Comparison of ENCODE assay signal across 8 cellular contexts in the genomic region with DNA sequence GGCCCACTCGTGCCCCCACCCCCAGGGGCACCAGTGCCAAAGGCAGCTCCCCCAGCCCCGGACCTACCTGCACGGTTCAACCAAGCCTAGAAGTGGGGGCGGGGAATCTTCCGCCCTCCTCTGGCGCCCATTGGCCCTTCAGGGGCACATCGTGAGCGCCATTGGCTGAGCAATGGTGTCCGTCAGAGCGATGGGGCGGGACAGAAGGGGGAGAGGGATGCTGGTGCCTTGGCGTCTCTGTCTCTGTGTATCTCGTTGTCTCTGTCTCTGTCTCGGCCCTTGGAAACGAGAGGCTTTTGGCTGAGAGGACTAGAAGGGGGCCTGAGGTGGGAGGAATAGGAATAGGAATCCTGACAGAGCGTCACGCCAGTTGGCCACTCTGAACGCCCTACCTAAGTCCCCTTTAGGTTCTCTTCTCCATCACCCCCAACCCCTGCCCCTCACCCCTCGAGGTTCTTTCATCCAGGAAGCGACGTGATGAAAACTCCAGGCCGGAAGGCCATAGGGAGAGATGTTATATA. TPM values are rescaled to one million over a fixed set of nuclear protein-coding genes. Genes with fewer than 3 reads are reported as not detected.
DNase-seq lines count a peak whose midpoint lies in the region; TF ChIP-seq lines count a peak whose summit lies in the region.
"Not testable (repeated sequence)": the region's sequence is repeated elsewhere in the genome, so short reads cannot be mapped to it uniquely, and the experiment has no call there.

No MANE protein-coding gene starts in this region.

- DNase-seq in GM03348 (ENCODE audit: low spot score) = peak; percentile 95
- peak; percentile 86 for DNase-seq in HEK293T (ENCODE audit: extremely low spot score)
- peak; percentile 92 for DNase-seq in MV-4-11 (lab: John Stamatoyannopoulos, UW)
- DNase-seq in SJSA1 (ENCODE audit: low read depth in 1 of 2, low spot score in 2 of 2) = peak; percentile 90 to 93
- peak; percentile 100 for DNase-seq in activated naive CD4-positive, alpha-beta T cell treated with anti-CD3 and anti-CD28 coated beads for 36 hours
- peak; percentile 97 for DNase-seq in globus pallidus (ENCODE audit: low spot score)
- peak; percentile 71 for DNase-seq in non-pigmented ciliary epithelial cell (ENCODE audit: low read depth)
- DNase-seq in substantia nigra (lab: John Stamatoyannopoulos, UW) = peak; percentile 31 to 99 (median 93)

- H3K9me3 Mint-ChIP-seq in activated naive CD4-positive, alpha-beta T cell treated with anti-CD3 and anti-CD28 coated beads for 36 hours = not testable (repeated sequence)

- not testable (repeated sequence) for H3K9me3 ChIP-seq in SJSA1 (replicated peaks)

- not testable (repeated sequence) for H3K36me3 ChIP-seq in SJSA1

- CTCF ChIA-PET in HEK293T (lab: Yijun Ruan, JAX); activated naive CD4-positive, alpha-beta T cell treated with anti-CD3 and anti-CD28 coated beads for 36 hours (lab: Charles Lee): not testable (repeated sequence)

- H3K36me3 Mint-ChIP-seq in activated naive CD4-positive, alpha-beta T cell treated with anti-CD3 and anti-CD28 coated beads for 36 hours (ENCODE audit: low read depth) = not testable (repeated sequence)

- intact Hi-C loops in activated naive CD4-positive, alpha-beta T cell treated with anti-CD3 and anti-CD28 coated beads for 36 hours (cut with micrococcal nuclease) = not testable (repeated sequence)

- not testable (repeated sequence) for H3K27me3 Mint-ChIP-seq in activated naive CD4-positive, alpha-beta T cell treated with anti-CD3 and anti-CD28 coated beads for 36 hours (ENCODE audit: low read depth)

- not testable (repeated sequence) for H3K27ac ChIP-seq in SJSA1
- peak overlapping the region; percentile 49 for H3K27ac ChIP-seq in substantia nigra (ENCODE audit: low read depth, low read length, poor library complexity, severe bottlenecking)

- peak overlapping the region; percentile 47 for H3K4me3 ChIP-seq in SJSA1

- H3K27me3 ChIP-seq in SJSA1 (replicated peaks) = not testable (repeated sequence)

- peak overlapping the region; percentile 89 for H3K27ac Mint-ChIP-seq in activated naive CD4-positive, alpha-beta T cell treated with anti-CD3 and anti-CD28 coated beads for 36 hours

- POLR2A ChIA-PET in HEK293T (lab: Yijun Ruan, JAX) = not testable (repeated sequence)

- not testable (repeated sequence) for H3K4me1 ChIP-seq in SJSA1 (replicated peaks)

- not testable (repeated sequence) for H3K4me1 Mint-ChIP-seq in activated naive CD4-positive, alpha-beta T cell treated with anti-CD3 and anti-CD28 coated beads for 36 hours (ENCODE audit: low read depth)

- peak overlapping the region; percentile 93 for H3K4me3 Mint-ChIP-seq in activated naive CD4-positive, alpha-beta T cell treated with anti-CD3 and anti-CD28 coated beads for 36 hours

TF ChIP-seq in HEK293T, 16 proteins besides CTCF, POLR2A, EP300 and RAD21:
- TF ChIP-seq, protein P1, sequence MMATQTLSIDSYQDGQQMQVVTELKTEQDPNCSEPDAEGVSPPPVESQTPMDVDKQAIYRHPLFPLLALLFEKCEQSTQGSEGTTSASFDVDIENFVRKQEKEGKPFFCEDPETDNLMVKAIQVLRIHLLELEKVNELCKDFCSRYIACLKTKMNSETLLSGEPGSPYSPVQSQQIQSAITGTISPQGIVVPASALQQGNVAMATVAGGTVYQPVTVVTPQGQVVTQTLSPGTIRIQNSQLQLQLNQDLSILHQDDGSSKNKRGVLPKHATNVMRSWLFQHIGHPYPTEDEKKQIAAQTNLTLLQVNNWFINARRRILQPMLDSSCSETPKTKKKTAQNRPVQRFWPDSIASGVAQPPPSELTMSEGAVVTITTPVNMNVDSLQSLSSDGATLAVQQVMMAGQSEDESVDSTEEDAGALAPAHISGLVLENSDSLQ (IDR thresholded peaks at IDR 0.05) = peak; percentile 99

RNA-seq across cellular contexts. Expression of a gene that starts 32.1 kb away (rescaled TPM):
- 19.7 and 37.9 TPM in 2 replicates for total RNA-seq in SJSA1 (2014; rRNA removed; shearing (Covaris generic))
- total RNA-seq in activated naive CD4-positive, alpha-beta T cell treated with anti-CD3 and anti-CD28 coated beads for 36 hours = 10 to 100 TPM; 64.3 to 64.5 TPM
